10 cellular contexts compared by ENCODE assay signal in genomic region chr19:1063030-1063908, GRCh38. TPM values are rescaled to one million over a fixed set of nuclear protein-coding genes. Genes with fewer than 3 reads are reported as not detected.
DNase-seq lines count a peak whose midpoint lies in the region; ATAC-seq and TF ChIP-seq lines count a peak whose summit lies in the region.
"Had no signal": no experiment of that assay in that cellular context is flagged by ENCODE, and none has a peak within 500 bp of the region (broad histone marks: within the 10 kb centered on the region; RNA-seq: fewer than 3 reads in every experiment).

No MANE protein-coding gene starts in this region.

- no peak overlapping the region for H2AK5ac ChIP-seq in IMR-90 (ENCODE audit: low read depth, low read length)

- no peak overlapping the region for H3K4ac ChIP-seq in IMR-90 (ENCODE audit: low read depth, low read length)

- intact Hi-C loops in IMR-90 (cut with micrococcal nuclease) (no loop called here), left colon (cut with DNase I, micrococcal nuclease) (no loop called here)

- WGBS in IMR-90 (ENCODE audit: extremely low coverage in 2 of 2, insufficient read length in 1 of 2), 2 experiments: 93% methylated on average over 20 of the region's 37 CpGs; no CpG with 5 or more reads in 1 of the 2 experiments

- 0 out of 2 replicates have a peak, but pooled peaks cover 6% of the 10 kb centered on the region for H4K20me1 ChIP-seq in IMR-90 (ENCODE audit: insufficient read depth, low read length)

- no peak overlapping the region for H3K14ac ChIP-seq in IMR-90 (replicated peaks; ENCODE audit: low read depth, low read length)

- H3K79me1 ChIP-seq in IMR-90 (ENCODE audit: low read depth in 1 of 2, low read length in 2 of 2): no peaks in the 10 kb centered on the region

- no peak overlapping the region for H3K23ac ChIP-seq in IMR-90 (ENCODE audit: low read depth, low read length)

- H4K8ac ChIP-seq in IMR-90 (ENCODE audit: low read depth in 2 of 2, low read length in 2 of 2): no peak overlapping the region

- H3K4me3 ChIP-seq in IMR-90 (ENCODE audit: insufficient read depth, low read depth, low read length): no peak overlapping the region
- H3K4me3 ChIP-seq: lung had no signal

- H3K56ac ChIP-seq in IMR-90 (ENCODE audit: extremely low read depth, insufficient read depth, low read length): no peak overlapping the region

- CTCF ChIA-PET in IMR-90 (lab: Yijun Ruan, JAX): no interaction called here

- no peak overlapping the region for H2BK120ac ChIP-seq in IMR-90 (ENCODE audit: low read depth, low read length)

- no peak for TF ChIP-seq CTCF in IMR-90 (conservative IDR thresholded peaks at IDR 0.05; ENCODE audit: low read depth, low read length)

- TF ChIP-seq RAD21 in IMR-90 (IDR thresholded peaks at IDR 0.05; ENCODE audit: low read length): no peak

- H3K18ac ChIP-seq in IMR-90 (ENCODE audit: low read depth, low read length): no peak overlapping the region

- H2AK9ac ChIP-seq in IMR-90 (replicated peaks; ENCODE audit: low read depth, low read length, poor library complexity): peak overlapping the region; percentile 50

- H2BK20ac ChIP-seq in IMR-90 (ENCODE audit: low read depth, low read length): no peak overlapping the region

- H3K9me3 ChIP-seq in IMR-90 (ENCODE audit: control insufficient read depth, insufficient read depth, low read length): peaks cover 8% of the 10 kb centered on the region

- H4K5ac ChIP-seq in IMR-90 (ENCODE audit: low read depth, low read length): no peak overlapping the region

- H3K9me1 ChIP-seq in IMR-90 (ENCODE audit: insufficient read depth, low read length): no peaks in the 10 kb centered on the region

- H3K27ac ChIP-seq in IMR-90 (ENCODE audit: insufficient read depth, low read length): no peak overlapping the region

- no peak overlapping the region for H4K91ac ChIP-seq in IMR-90 (ENCODE audit: insufficient read depth, low read depth, low read length)

- H3K9ac ChIP-seq in IMR-90 (ENCODE audit: low read depth, low read length): no peak overlapping the region

- in situ Hi-C loops in IMR-90 (cut with MboI; ENCODE audit: low sequenced_read_pairs): no loop called here

- no peak overlapping the region for H2BK5ac ChIP-seq in IMR-90 (ENCODE audit: low read depth, low read length, poor library complexity, severe bottlenecking)

- peaks cover 12% of the 10 kb centered on the region for H3K27me3 ChIP-seq in IMR-90 (ENCODE audit: control insufficient read depth, insufficient read depth, low read length)

- TF ChIP-seq POLR2A in IMR-90 (IDR thresholded peaks at IDR 0.05; ENCODE audit: low read depth, low read length): no peak

- no peak overlapping the region for H3K4me2 ChIP-seq in IMR-90 (ENCODE audit: low read depth, low read length)

- no peaks in the 10 kb centered on the region for H3K36me3 ChIP-seq in IMR-90 (ENCODE audit: control insufficient read depth, insufficient read depth, low read length)

- no TSS peak for BruUV-seq in IMR-90 (replicated peaks; lab: Mats Ljungman, UMichigan)

- dilution Hi-C loops in IMR-90 (cut with HindIII; ENCODE audit: low sequenced_read_pairs, unreplicated experiment): no loop called here

- peaks cover 3% of the 10 kb centered on the region; the same call in 1 of the 2 replicates for H3K4me1 ChIP-seq in IMR-90 (ENCODE audit: control insufficient read depth, insufficient read depth, low read length)

- POLR2A ChIA-PET in IMR-90 (lab: Charles Lee; ENCODE audit: unreplicated experiment): no interaction called here

- no peak overlapping the region for H2AFZ ChIP-seq in IMR-90 (replicated peaks; ENCODE audit: low read length, poor library complexity)

- no peak overlapping the region for H2BK15ac ChIP-seq in IMR-90 (ENCODE audit: low read depth, low read length)

- peak; percentile 60 for DNase-seq in COLO829 (ENCODE audit: low spot score)
- no peak for DNase-seq in IMR-90
- peak; percentile 66 to 74 for DNase-seq in activated CD4-positive, alpha-beta T cell treated with anti-CD3 and anti-CD28 coated beads, Interleukin-2, amount 50 U/mL, for 48 hours
- peak; percentile 38 to 45 for DNase-seq in left colon
- DNase-seq in NCI-H748 treated with DMSO at 0.1 percent for 48 hours (lab: John Stamatoyannopoulos, UW): no peak
- DNase-seq: NCI-H1092 treated with DMSO at 0.1 percent for 48 hours had no signal

- ATAC-seq in IMR-90 (ENCODE audit: low read depth): no peak
- ATAC-seq in left colon: no peak
- ATAC-seq in GM21723 (IDR thresholded peaks at IDR 0.05; ENCODE audit: unreplicated experiment): no peak
- no peak for ATAC-seq in HG03521 (IDR thresholded peaks at IDR 0.05; ENCODE audit: unreplicated experiment)
- ATAC-seq in HG03342 (IDR thresholded peaks at IDR 0.05; ENCODE audit: unreplicated experiment): no peak

TF ChIP-seq in IMR-90, 13 proteins besides CTCF, POLR2A, EP300 and RAD21:
- TF ChIP-seq MXI1 (IDR thresholded peaks at IDR 0.05; ENCODE audit: borderline replicate concordance, low read depth, low read length) (no peak), CEBPB (IDR thresholded peaks at IDR 0.05; ENCODE audit: low read depth, low read length) (no peak), FOS (IDR thresholded peaks at IDR 0.05; ENCODE audit: low read depth, low read length) (no peak)
TF ChIP-seq in IMR-90: peak in this region for 0.

RNA-seq across cellular contexts. Expression of gene ARHGAP45, which starts 3.7 kb away (rescaled TPM):
- total RNA-seq in IMR-90 (2012; rRNA removed) (0.83 and 1.3 TPM in 2 replicates), left colon (10 to 100 TPM; 37.9 to 47.2 TPM)
- polyA plus RNA-seq in IMR-90 (2012; rRNA removed): 1.4 and 1.7 TPM in 2 replicates
- polyA plus RNA-seq in IMR-90 (2012; cell fraction: cytosol; rRNA removed): 2.0 and 2.2 TPM in 2 replicates
- polyA plus RNA-seq in IMR-90 (2012; cell fraction: nucleus; rRNA removed; ENCODE audit: low replicate concordance): 3.0 and 10.5 TPM in 2 replicates

RNA-seq across cellular contexts. Expression of gene ABCA7, which starts 23.4 kb away (rescaled TPM):
- total RNA-seq in IMR-90 (2012; rRNA removed) (0.36 and 0.56 TPM in 2 replicates), left colon (10 to 100 TPM; 23.3 to 35.1 TPM)
- polyA plus RNA-seq in IMR-90 (2012; rRNA removed): 3.2 and 3.3 TPM in 2 replicates
- 3.0 and 3.3 TPM in 2 replicates for polyA plus RNA-seq in IMR-90 (2012; cell fraction: cytosol; rRNA removed)
- 21.0 and 42.9 TPM in 2 replicates for polyA plus RNA-seq in IMR-90 (2012; cell fraction: nucleus; rRNA removed; ENCODE audit: low replicate concordance)

RNA-seq across cellular contexts. Expression of gene POLR2E, which starts 31.9 kb away (rescaled TPM):
- total RNA-seq in IMR-90 (2012; rRNA removed) (195 and 294 TPM in 2 replicates), left colon (100 to 1,000 TPM; 116 to 141 TPM)
- 391 and 449 TPM in 2 replicates for polyA plus RNA-seq in IMR-90 (2012; rRNA removed)
- polyA plus RNA-seq in IMR-90 (2012; cell fraction: cytosol; rRNA removed): 408 and 821 TPM in 2 replicates
- polyA plus RNA-seq in IMR-90 (2012; cell fraction: nucleus; rRNA removed; ENCODE audit: low replicate concordance): 242 and 436 TPM in 2 replicates

RNA-seq across cellular contexts. Expression of gene CNN2, which starts 36.9 kb away (rescaled TPM):
- 270 and 272 TPM in 2 replicates for total RNA-seq in IMR-90 (2012; rRNA removed)
- polyA plus RNA-seq in IMR-90 (2012; rRNA removed): 385 and 395 TPM in 2 replicates
- polyA plus RNA-seq in IMR-90 (2012; cell fraction: cytosol; rRNA removed): 751 and 1,323 TPM in 2 replicates
- polyA plus RNA-seq in IMR-90 (2012; cell fraction: nucleus; rRNA removed; ENCODE audit: low replicate concordance): 398 and 523 TPM in 2 replicates
- 100 to 1,000 TPM in 1 of 2 donors, 10 to 100 TPM in 1; 76.6 to 106 TPM for total RNA-seq in left colon

RNA-seq across cellular contexts. Expression of gene GPX4, which starts 40.5 kb away (rescaled TPM):
- total RNA-seq in IMR-90 (2012; rRNA removed): 357 and 415 TPM in 2 replicates
- polyA plus RNA-seq in IMR-90 (2012; rRNA removed): 1,083 and 1,136 TPM in 2 replicates
- polyA plus RNA-seq in IMR-90 (2012; cell fraction: cytosol; rRNA removed): 2,056 and 2,058 TPM in 2 replicates
- 1,128 and 1,215 TPM in 2 replicates for polyA plus RNA-seq in IMR-90 (2012; cell fraction: nucleus; rRNA removed; ENCODE audit: low replicate concordance)
- 100 to 1,000 TPM; 162 to 176 TPM for total RNA-seq in left colon

Comparison
In these comparisons a context has a peak if more than half of its experiments do, and no peak if none do; other contexts are left out.
1. DNase-seq: peak in COLO829 (single experiment), activated CD4-positive, alpha-beta T cell treated with anti-CD3 and anti-CD28 coated beads, Interleukin-2, amount 50 U/mL, for 48 hours (2 of 2) and left colon (2 of 2); none in IMR-90 (single experiment) and NCI-H748 treated with DMSO at 0.1 percent for 48 hours (single experiment).
2. RNA of gene ARHGAP45, which starts 3.7 kb away (total RNA-seq): 37.9 to 47.2 TPM in left colon; 0.83 to 1.3 TPM in IMR-90; every median in the first group is over 10 times any median in the second.
3. RNA of gene ABCA7, which starts 23.4 kb away (total RNA-seq): 23.3 to 35.1 TPM in left colon; 0.36 to 0.56 TPM in IMR-90; every median in the first group is over 10 times any median in the second.